26 cellular contexts compared by ENCODE assay signal in genomic region chr15:37885651-37886050, GRCh38. TPM values are rescaled to one million over a fixed set of nuclear protein-coding genes. Genes with fewer than 3 reads are reported as not detected.
"Had no signal": no experiment of that assay in that cellular context is flagged by ENCODE, and none has a peak within 500 bp of the region (broad histone marks: within the 10 kb centered on the region; RNA-seq: fewer than 3 reads in every experiment).

No MANE protein-coding gene starts in this region.

- ATAC-seq: activated CD4-positive, CD25-positive, alpha-beta regulatory T cell treated with anti-CD3 and anti-CD28 coated beads, Interleukin-2, amount 50 U/mL, for 24 hours; activated CD8-positive, alpha-beta T cell treated with anti-CD3 and anti-CD28 coated beads, Interleukin-2, amount 10 ng/mL, durations not matched to agents 7 days and 5 days; T-cell had no signal

- FAIRE-seq: RCC 7860 had no signal

- DNase-seq: activated CD4-positive, alpha-beta T cell treated with anti-CD3 and anti-CD28 coated beads for 4 hours; activated CD4-positive, alpha-beta T cell treated with anti-CD3 and anti-CD28 coated beads, Interleukin-2, amount 50 U/mL, for 4 hours; activated CD8-positive, alpha-beta memory T cell treated with anti-CD3 and anti-CD28 coated beads, Interleukin-2, amount 50 U/mL, for 48 hours; activated CD8-positive, alpha-beta T cell treated with anti-CD3 and anti-CD28 coated beads, Interleukin-2, amount 10 ng/mL, durations not matched to agents 7 days and 5 days; activated naive CD4-positive, alpha-beta T cell treated with anti-CD3 and anti-CD28 coated beads, Interleukin-2, amount 50 U/mL, for 16 hours; activated naive CD8-positive, alpha-beta T cell treated with anti-CD3 and anti-CD28 coated beads, Interleukin-2, amount 10 ng/mL, durations not matched to agents 7 days and 5 days; activated T-cell treated with anti-CD3 and anti-CD28 coated beads, Interleukin-2, amount 50 U/mL, for 1 hour; adrenal gland; anterior cingulate cortex; caudate nucleus; colonic mucosa; MG63; MV-4-11; NCI-H1092 treated with DMSO at 0.1 percent for 48 hours; NCI-H1436; NCI-H1694 treated with DMSO at 0.1 percent for 48 hours; NCI-H2081; NCI-H446; NCI-H524; SIG-M5; T-cell; T-helper 2 cell; T1000 had no signal

- H3K9me3 ChIP-seq: adrenal gland, colonic mucosa, MG63 had no signal

- H3K27ac ChIP-seq: adrenal gland, colonic mucosa had no signal

- H3K4me1 ChIP-seq: adrenal gland, colonic mucosa had no signal

- H3K36me3 ChIP-seq: adrenal gland, colonic mucosa, MG63 had no signal

- H3K27me3 ChIP-seq: colonic mucosa, MG63 had no signal

- H3K4me3 ChIP-seq: adrenal gland, colonic mucosa, MG63 had no signal

RNA-seq across cellular contexts. Expression of gene TMCO5A, which starts 48.8 kb away (rescaled TPM):
- total RNA-seq: activated CD8-positive, alpha-beta T cell treated with anti-CD3 and anti-CD28 coated beads, Interleukin-2, amount 10 ng/mL, durations not matched to agents 7 days and 5 days; activated naive CD8-positive, alpha-beta T cell treated with anti-CD3 and anti-CD28 coated beads, Interleukin-2, amount 10 ng/mL, durations not matched to agents 7 days and 5 days; adrenal gland; cerebellum; colonic mucosa; T-cell had no signal
- polyA plus RNA-seq: adrenal gland had no signal
